In the genomic region with DNA sequence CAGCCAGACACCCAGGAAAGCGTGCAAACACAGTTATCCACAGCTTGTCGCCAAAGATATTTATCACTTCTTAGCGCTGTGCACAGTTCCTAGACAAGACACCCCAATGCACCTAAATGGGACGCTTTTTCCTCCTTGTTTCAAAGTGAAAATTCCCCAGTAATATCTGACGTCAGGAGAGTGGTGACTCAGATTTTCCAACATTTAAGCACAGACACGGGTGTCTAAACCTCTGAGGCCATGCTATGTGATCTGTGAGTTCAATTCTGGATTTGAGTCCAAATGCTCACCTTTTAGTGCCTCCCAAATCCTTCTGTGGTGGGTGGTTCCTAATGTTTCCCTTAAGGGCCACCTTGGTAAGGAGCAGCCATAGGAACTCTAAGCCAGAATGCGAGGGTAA, we compare ENCODE assay signal across 32 cellular contexts.
"Had no signal": no experiment of that assay in that cellular context is flagged by ENCODE, and none has a peak within 500 bp of the region (broad histone marks: within the 10 kb centered on the region; RNA-seq: fewer than 3 reads in every experiment).

No MANE protein-coding gene starts in this region.

- DNase-seq: activated CD4-positive, CD25-positive, alpha-beta regulatory T cell treated with anti-CD3 and anti-CD28 coated beads, Interleukin-2, amount 50 U/mL, for 72 hours; activated CD8-positive, alpha-beta memory T cell treated with anti-CD3 and anti-CD28 coated beads, Interleukin-2, amount 10 ng/mL, durations not matched to agents 7 days and 5 days; activated CD8-positive, alpha-beta T cell treated with anti-CD3 and anti-CD28 coated beads, Interleukin-2, amount 10 ng/mL, durations not matched to agents 7 days and 5 days; activated effector memory CD4-positive, alpha-beta T cell treated with Interleukin-2 at 50 U/mL for 16 hours; activated naive CD4-positive, alpha-beta T cell treated with Interleukin-2 at 50 U/mL for 16 hours; anterior cingulate cortex; body of pancreas; cerebellar nuclear complex; dorsolateral prefrontal cortex; effector memory CD4-positive, alpha-beta T cell; erythroblast; foreskin melanocyte; heart right ventricle; islet precursor cell; left cardiac atrium; left ventricle myocardium superior; midbrain; naive thymus-derived CD4-positive, alpha-beta T cell; ovary; stimulated activated CD4-positive, alpha-beta T cell treated with anti-CD3 and anti-CD28 coated beads, Interleukin-15, amount 100 ng/mL, for 24 hours; stimulated activated CD4-positive, alpha-beta T cell treated with anti-CD3 and anti-CD28 coated beads, Interleukin-2, amount 100 ng/mL, for 24 hours; stimulated activated naive B cell treated with anti-CD40 and anti-IgM and Interleukin-4, amounts not matched to agents 10 μg/mL and 1 μg/mL and 100 μg/mL, for 72 hours; stomach; T1000; tibial artery; upper lobe of right lung had no signal

- H3K27me3 Mint-ChIP-seq: stimulated activated naive B cell treated with anti-CD40 and anti-IgM and Interleukin-4, amounts not matched to agents 10 μg/mL and 1 μg/mL and 100 μg/mL, for 72 hours had no signal

- H3K27ac Mint-ChIP-seq: activated CD8-positive, alpha-beta memory T cell treated with anti-CD3 and anti-CD28 coated beads, Interleukin-2, amount 10 ng/mL, durations not matched to agents 7 days and 5 days; activated CD8-positive, alpha-beta T cell treated with anti-CD3 and anti-CD28 coated beads, Interleukin-2, amount 10 ng/mL, durations not matched to agents 7 days and 5 days; activated naive CD8-positive, alpha-beta T cell; naive thymus-derived CD4-positive, alpha-beta T cell; progenitor cell of endocrine pancreas; stimulated activated naive B cell treated with anti-CD40 and anti-IgM and Interleukin-4, amounts not matched to agents 10 μg/mL and 1 μg/mL and 100 μg/mL, for 72 hours; T-helper 1 cell treated with Interleukin-12 subunit alpha and Interleukin-12 subunit beta and Interleukin-4 antibody, amounts not matched to agents 30 μg/mL and 1 μg/mL, for 36 hours had no signal

- ATAC-seq: activated CD8-positive, alpha-beta memory T cell treated with anti-CD3 and anti-CD28 coated beads, Interleukin-2, amount 10 ng/mL, durations not matched to agents 7 days and 5 days; activated CD8-positive, alpha-beta T cell treated with anti-CD3 and anti-CD28 coated beads, Interleukin-2, amount 10 ng/mL, durations not matched to agents 7 days and 5 days; body of pancreas; heart right ventricle; left cardiac atrium; left ventricle myocardium superior; naive thymus-derived CD4-positive, alpha-beta T cell; sciatic nerve; stimulated activated naive B cell treated with anti-CD40 and anti-IgM and Interleukin-4, amounts not matched to agents 10 μg/mL and 1 μg/mL and 100 μg/mL, for 72 hours; upper lobe of right lung had no signal

- H3K9me3 Mint-ChIP-seq: T-helper 1 cell treated with Interleukin-12 subunit alpha and Interleukin-12 subunit beta and Interleukin-4 antibody, amounts not matched to agents 30 μg/mL and 1 μg/mL, for 36 hours had no signal

- H3K4me1 Mint-ChIP-seq: activated CD8-positive, alpha-beta memory T cell treated with anti-CD3 and anti-CD28 coated beads, Interleukin-2, amount 10 ng/mL, durations not matched to agents 7 days and 5 days; naive thymus-derived CD4-positive, alpha-beta T cell; stimulated activated naive B cell treated with anti-CD40 and anti-IgM and Interleukin-4, amounts not matched to agents 10 μg/mL and 1 μg/mL and 100 μg/mL, for 72 hours had no signal

- H3K4me3 Mint-ChIP-seq: activated CD8-positive, alpha-beta memory T cell treated with anti-CD3 and anti-CD28 coated beads, Interleukin-2, amount 10 ng/mL, durations not matched to agents 7 days and 5 days; activated CD8-positive, alpha-beta T cell treated with anti-CD3 and anti-CD28 coated beads, Interleukin-2, amount 10 ng/mL, durations not matched to agents 7 days and 5 days; activated naive CD8-positive, alpha-beta T cell; naive thymus-derived CD4-positive, alpha-beta T cell; stimulated activated naive B cell treated with anti-CD40 and anti-IgM and Interleukin-4, amounts not matched to agents 10 μg/mL and 1 μg/mL and 100 μg/mL, for 72 hours; T-helper 1 cell treated with Interleukin-12 subunit alpha and Interleukin-12 subunit beta and Interleukin-4 antibody, amounts not matched to agents 30 μg/mL and 1 μg/mL, for 36 hours had no signal

- H3K4me3 ChIP-seq: body of pancreas, coronary artery, dorsolateral prefrontal cortex, heart right ventricle, ovary, stomach, suprapubic skin, tibial artery, upper lobe of right lung had no signal

- H3K36me3 Mint-ChIP-seq: activated CD8-positive, alpha-beta memory T cell treated with anti-CD3 and anti-CD28 coated beads, Interleukin-2, amount 10 ng/mL, durations not matched to agents 7 days and 5 days; activated naive CD8-positive, alpha-beta T cell; stimulated activated naive B cell treated with anti-CD40 and anti-IgM and Interleukin-4, amounts not matched to agents 10 μg/mL and 1 μg/mL and 100 μg/mL, for 72 hours had no signal
